8 cellular contexts compared by ENCODE assay signal in the genomic region with DNA sequence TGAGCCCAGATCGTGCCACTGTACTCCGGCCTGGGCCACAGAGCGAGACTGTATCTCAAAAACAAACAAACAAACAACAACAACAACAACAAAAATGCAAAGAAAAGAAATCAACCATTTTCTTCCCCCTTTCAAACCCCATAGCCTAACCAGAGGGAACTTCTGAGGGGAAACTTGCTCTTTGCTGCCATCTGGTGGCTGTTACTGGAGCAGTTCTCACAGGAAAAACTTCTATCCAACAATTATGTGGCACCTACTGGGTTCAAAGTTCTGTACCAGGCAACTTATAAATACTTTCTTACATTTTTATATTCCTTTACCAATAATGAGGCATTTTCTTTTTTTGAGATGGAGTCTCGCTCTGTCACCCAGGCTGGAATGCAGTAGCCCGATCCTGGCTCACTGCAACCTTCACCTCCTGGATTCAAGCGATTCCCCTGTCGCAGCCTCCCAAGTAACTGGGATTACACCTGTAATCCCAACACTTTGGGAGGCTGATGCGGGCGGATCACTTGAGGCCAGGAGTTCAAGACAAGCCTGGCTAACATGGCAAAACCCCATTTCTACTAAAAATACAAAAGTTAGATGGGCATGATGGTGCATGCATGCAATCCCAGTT. TPM values are rescaled to one million over a fixed set of nuclear protein-coding genes. Genes with fewer than 3 reads are reported as not detected.
DNase-seq lines count a peak whose midpoint lies in the region; ATAC-seq and TF ChIP-seq lines count a peak whose summit lies in the region.

No MANE protein-coding gene starts in this region.

- TF ChIP-seq CTCF in AG09319 (IDR thresholded peaks at IDR 0.05; ENCODE audit: low read depth, low read length) = peak; percentile 88

- DNase-seq in AG09319 (ENCODE audit: extremely low read depth, low read depth) = peak; percentile 12
- DNase-seq in NCI-H69 (lab: John Stamatoyannopoulos, UW) = peak; percentile 69
- DNase-seq in activated CD8-positive, alpha-beta T cell treated with anti-CD3 and anti-CD28 coated beads, Interleukin-2, amount 10 ng/mL, durations not matched to agents 7 days and 5 days = peak; percentile 78
- peak; percentile 64 to 67 (median 66) for DNase-seq in effector memory CD8-positive, alpha-beta T cell
- peak; percentile 69 for DNase-seq in mucosa of gallbladder (ENCODE audit: low spot score)
- DNase-seq in stimulated activated CD8-positive, alpha-beta memory T cell treated with anti-CD3 and anti-CD28 coated beads, Interleukin-7, amount 100 ng/mL, for 1 hour (ENCODE audit: low read depth in 2 of 2) = peak; percentile 44 to 57

- POLR2A ChIA-PET in activated CD8-positive, alpha-beta T cell treated with anti-CD3 and anti-CD28 coated beads, Interleukin-2, amount 10 ng/mL, durations not matched to agents 7 days and 5 days (lab: Charles Lee) = no interaction called here

- no peak overlapping the region for H3K27ac Mint-ChIP-seq in activated CD8-positive, alpha-beta T cell treated with anti-CD3 and anti-CD28 coated beads, Interleukin-2, amount 10 ng/mL, durations not matched to agents 7 days and 5 days
- no peak overlapping the region for H3K27ac Mint-ChIP-seq in effector memory CD8-positive, alpha-beta T cell

- ATAC-seq in GM19395 (IDR thresholded peaks at IDR 0.05; ENCODE audit: unreplicated experiment) (peak; percentile 54), HG03139 (IDR thresholded peaks at IDR 0.05; ENCODE audit: unreplicated experiment) (no peak)
- ATAC-seq in activated CD8-positive, alpha-beta T cell treated with anti-CD3 and anti-CD28 coated beads, Interleukin-2, amount 10 ng/mL, durations not matched to agents 7 days and 5 days = peak; percentile 81
- peak; percentile 81 for ATAC-seq in effector memory CD8-positive, alpha-beta T cell (replicated peaks)

- no peaks in the 10 kb centered on the region for H3K9me3 Mint-ChIP-seq in activated CD8-positive, alpha-beta T cell treated with anti-CD3 and anti-CD28 coated beads, Interleukin-2, amount 10 ng/mL, durations not matched to agents 7 days and 5 days (ENCODE audit: insufficient read depth)
- H3K9me3 Mint-ChIP-seq in effector memory CD8-positive, alpha-beta T cell = no peaks in the 10 kb centered on the region

- H3K4me1 Mint-ChIP-seq in activated CD8-positive, alpha-beta T cell treated with anti-CD3 and anti-CD28 coated beads, Interleukin-2, amount 10 ng/mL, durations not matched to agents 7 days and 5 days (ENCODE audit: low read depth) = no peaks in the 10 kb centered on the region
- no peaks in the 10 kb centered on the region for H3K4me1 Mint-ChIP-seq in effector memory CD8-positive, alpha-beta T cell (ENCODE audit: low read depth in 2 of 2)

- no peaks in the 10 kb centered on the region for H3K36me3 Mint-ChIP-seq in activated CD8-positive, alpha-beta T cell treated with anti-CD3 and anti-CD28 coated beads, Interleukin-2, amount 10 ng/mL, durations not matched to agents 7 days and 5 days (ENCODE audit: low read depth)
- H3K36me3 Mint-ChIP-seq in effector memory CD8-positive, alpha-beta T cell (ENCODE audit: insufficient read depth) = no peaks in the 10 kb centered on the region

- H3K4me3 Mint-ChIP-seq in activated CD8-positive, alpha-beta T cell treated with anti-CD3 and anti-CD28 coated beads, Interleukin-2, amount 10 ng/mL, durations not matched to agents 7 days and 5 days = no peak overlapping the region
- no peak overlapping the region for H3K4me3 Mint-ChIP-seq in effector memory CD8-positive, alpha-beta T cell

- H3K27me3 Mint-ChIP-seq in activated CD8-positive, alpha-beta T cell treated with anti-CD3 and anti-CD28 coated beads, Interleukin-2, amount 10 ng/mL, durations not matched to agents 7 days and 5 days (ENCODE audit: low read depth) = peaks cover 8% of the 10 kb centered on the region
- H3K27me3 Mint-ChIP-seq in effector memory CD8-positive, alpha-beta T cell = peaks cover 6 to 30% of the 10 kb centered on the region in 2 donors

- CTCF ChIA-PET in activated CD8-positive, alpha-beta T cell treated with anti-CD3 and anti-CD28 coated beads, Interleukin-2, amount 10 ng/mL, durations not matched to agents 7 days and 5 days (lab: Charles Lee) = interaction anchor here (1.4 kb wide), 1 partner anchor 149 kb away, joined by 4 read pairs; no protein-coding TSS in a partner anchor

RNA-seq across cellular contexts. Expression of gene BICDL1, which starts 50.9 kb away (rescaled TPM):
- total RNA-seq in activated CD8-positive, alpha-beta T cell treated with anti-CD3 and anti-CD28 coated beads, Interleukin-2, amount 10 ng/mL, durations not matched to agents 7 days and 5 days = 10 to 100 TPM; 62.4 to 64.8 TPM
- total RNA-seq in mucosa of gallbladder = 26.7 TPM

Comparison
In these comparisons a context has a peak if more than half of its experiments do, and no peak if none do; other contexts are left out.
1. DNase-seq: peak in every context shown above with its lines; median percentile 78 in activated CD8-positive, alpha-beta T cell treated with anti-CD3 and anti-CD28 coated beads, Interleukin-2, amount 10 ng/mL, durations not matched to agents 7 days and 5 days; 69 in NCI-H69; 69 in mucosa of gallbladder; 66 in effector memory CD8-positive, alpha-beta T cell; 50 in stimulated activated CD8-positive, alpha-beta memory T cell treated with anti-CD3 and anti-CD28 coated beads, Interleukin-7, amount 100 ng/mL, for 1 hour; 12 in AG09319.